Comparison of ENCODE assay signal across 2 cellular contexts in the genomic region with DNA sequence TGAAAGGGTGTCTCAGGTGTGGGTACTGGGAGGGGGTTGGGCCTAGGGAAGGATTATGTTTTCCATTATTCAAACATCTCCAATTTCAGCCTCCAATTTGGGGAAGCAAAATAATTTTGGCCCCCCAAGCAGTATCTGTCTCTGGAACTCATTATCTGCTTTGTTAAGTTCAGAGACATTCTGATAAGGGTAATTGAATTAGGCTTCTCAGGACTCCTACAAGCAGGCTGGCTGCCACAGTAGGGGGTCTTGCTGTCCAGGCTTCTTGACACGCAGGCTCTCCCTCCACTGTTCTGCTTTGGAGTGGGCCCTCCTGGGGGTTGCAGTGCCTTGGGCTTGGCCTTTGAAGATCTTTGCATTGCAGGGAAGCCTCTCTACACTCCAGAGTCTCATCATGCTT.
A peak's percentile ranks its signal among the peaks of the same experiment; 100 is the strongest.
TF ChIP-seq lines count a peak whose summit lies in the region.

No MANE protein-coding gene starts in this region.

TF ChIP-seq in HEK293, 187 proteins besides CTCF, POLR2A, EP300 and RAD21 (continued from another document and continues in another):
- TF ChIP-seq ZBTB6 (tag by site-specific recombination; IDR thresholded peaks at IDR 0.05) (no peak), ZFP37 (tag by site-specific recombination; IDR thresholded peaks at IDR 0.05) (no peak), ZNF654 (tag by site-specific recombination; IDR thresholded peaks at IDR 0.05; ENCODE audit: low read depth) (no peak), ZSCAN4 (tag by site-specific recombination; IDR thresholded peaks at IDR 0.05) (no peak), IKZF3 (tag by site-specific recombination; IDR thresholded peaks at IDR 0.05) (peak; percentile 43; the same call in 1 of the 2 replicates), KLF17 (tag by site-specific recombination; IDR thresholded peaks at IDR 0.05) (no peak), PRDM2 (tag by site-specific recombination; IDR thresholded peaks at IDR 0.05; ENCODE audit: borderline replicate concordance) (no peak), ZNF311 (tag by site-specific recombination; IDR thresholded peaks at IDR 0.05; ENCODE audit: borderline replicate concordance) (no peak), ZSCAN18 (tag by site-specific recombination; IDR thresholded peaks at IDR 0.05) (no peak)
- TF ChIP-seq, protein P1, sequence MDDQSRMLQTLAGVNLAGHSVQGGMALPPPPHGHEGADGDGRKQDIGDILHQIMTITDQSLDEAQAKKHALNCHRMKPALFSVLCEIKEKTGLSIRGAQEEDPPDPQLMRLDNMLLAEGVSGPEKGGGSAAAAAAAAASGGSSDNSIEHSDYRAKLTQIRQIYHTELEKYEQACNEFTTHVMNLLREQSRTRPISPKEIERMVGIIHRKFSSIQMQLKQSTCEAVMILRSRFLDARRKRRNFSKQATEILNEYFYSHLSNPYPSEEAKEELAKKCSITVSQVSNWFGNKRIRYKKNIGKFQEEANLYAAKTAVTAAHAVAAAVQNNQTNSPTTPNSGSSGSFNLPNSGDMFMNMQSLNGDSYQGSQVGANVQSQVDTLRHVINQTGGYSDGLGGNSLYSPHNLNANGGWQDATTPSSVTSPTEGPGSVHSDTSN (CRISPR knock-in tag; IDR thresholded peaks at IDR 0.05), result no peak

TF ChIP-seq in H1, 55 proteins besides CTCF, POLR2A, EP300 and RAD21 (continued from another document):
- TF ChIP-seq, protein P2, sequence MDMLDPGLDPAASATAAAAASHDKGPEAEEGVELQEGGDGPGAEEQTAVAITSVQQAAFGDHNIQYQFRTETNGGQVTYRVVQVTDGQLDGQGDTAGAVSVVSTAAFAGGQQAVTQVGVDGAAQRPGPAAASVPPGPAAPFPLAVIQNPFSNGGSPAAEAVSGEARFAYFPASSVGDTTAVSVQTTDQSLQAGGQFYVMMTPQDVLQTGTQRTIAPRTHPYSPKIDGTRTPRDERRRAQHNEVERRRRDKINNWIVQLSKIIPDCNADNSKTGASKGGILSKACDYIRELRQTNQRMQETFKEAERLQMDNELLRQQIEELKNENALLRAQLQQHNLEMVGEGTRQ (IDR thresholded peaks at IDR 0.05; ENCODE audit: low read length), result no peak
- TF ChIP-seq TEAD4 (IDR thresholded peaks at IDR 0.05; ENCODE audit: low read depth, low read length) (no peak), CBX8 (IDR thresholded peaks at IDR 0.05; ENCODE audit: borderline replicate concordance, low read depth, low read length) (no peak)
- TF ChIP-seq, protein P3, sequence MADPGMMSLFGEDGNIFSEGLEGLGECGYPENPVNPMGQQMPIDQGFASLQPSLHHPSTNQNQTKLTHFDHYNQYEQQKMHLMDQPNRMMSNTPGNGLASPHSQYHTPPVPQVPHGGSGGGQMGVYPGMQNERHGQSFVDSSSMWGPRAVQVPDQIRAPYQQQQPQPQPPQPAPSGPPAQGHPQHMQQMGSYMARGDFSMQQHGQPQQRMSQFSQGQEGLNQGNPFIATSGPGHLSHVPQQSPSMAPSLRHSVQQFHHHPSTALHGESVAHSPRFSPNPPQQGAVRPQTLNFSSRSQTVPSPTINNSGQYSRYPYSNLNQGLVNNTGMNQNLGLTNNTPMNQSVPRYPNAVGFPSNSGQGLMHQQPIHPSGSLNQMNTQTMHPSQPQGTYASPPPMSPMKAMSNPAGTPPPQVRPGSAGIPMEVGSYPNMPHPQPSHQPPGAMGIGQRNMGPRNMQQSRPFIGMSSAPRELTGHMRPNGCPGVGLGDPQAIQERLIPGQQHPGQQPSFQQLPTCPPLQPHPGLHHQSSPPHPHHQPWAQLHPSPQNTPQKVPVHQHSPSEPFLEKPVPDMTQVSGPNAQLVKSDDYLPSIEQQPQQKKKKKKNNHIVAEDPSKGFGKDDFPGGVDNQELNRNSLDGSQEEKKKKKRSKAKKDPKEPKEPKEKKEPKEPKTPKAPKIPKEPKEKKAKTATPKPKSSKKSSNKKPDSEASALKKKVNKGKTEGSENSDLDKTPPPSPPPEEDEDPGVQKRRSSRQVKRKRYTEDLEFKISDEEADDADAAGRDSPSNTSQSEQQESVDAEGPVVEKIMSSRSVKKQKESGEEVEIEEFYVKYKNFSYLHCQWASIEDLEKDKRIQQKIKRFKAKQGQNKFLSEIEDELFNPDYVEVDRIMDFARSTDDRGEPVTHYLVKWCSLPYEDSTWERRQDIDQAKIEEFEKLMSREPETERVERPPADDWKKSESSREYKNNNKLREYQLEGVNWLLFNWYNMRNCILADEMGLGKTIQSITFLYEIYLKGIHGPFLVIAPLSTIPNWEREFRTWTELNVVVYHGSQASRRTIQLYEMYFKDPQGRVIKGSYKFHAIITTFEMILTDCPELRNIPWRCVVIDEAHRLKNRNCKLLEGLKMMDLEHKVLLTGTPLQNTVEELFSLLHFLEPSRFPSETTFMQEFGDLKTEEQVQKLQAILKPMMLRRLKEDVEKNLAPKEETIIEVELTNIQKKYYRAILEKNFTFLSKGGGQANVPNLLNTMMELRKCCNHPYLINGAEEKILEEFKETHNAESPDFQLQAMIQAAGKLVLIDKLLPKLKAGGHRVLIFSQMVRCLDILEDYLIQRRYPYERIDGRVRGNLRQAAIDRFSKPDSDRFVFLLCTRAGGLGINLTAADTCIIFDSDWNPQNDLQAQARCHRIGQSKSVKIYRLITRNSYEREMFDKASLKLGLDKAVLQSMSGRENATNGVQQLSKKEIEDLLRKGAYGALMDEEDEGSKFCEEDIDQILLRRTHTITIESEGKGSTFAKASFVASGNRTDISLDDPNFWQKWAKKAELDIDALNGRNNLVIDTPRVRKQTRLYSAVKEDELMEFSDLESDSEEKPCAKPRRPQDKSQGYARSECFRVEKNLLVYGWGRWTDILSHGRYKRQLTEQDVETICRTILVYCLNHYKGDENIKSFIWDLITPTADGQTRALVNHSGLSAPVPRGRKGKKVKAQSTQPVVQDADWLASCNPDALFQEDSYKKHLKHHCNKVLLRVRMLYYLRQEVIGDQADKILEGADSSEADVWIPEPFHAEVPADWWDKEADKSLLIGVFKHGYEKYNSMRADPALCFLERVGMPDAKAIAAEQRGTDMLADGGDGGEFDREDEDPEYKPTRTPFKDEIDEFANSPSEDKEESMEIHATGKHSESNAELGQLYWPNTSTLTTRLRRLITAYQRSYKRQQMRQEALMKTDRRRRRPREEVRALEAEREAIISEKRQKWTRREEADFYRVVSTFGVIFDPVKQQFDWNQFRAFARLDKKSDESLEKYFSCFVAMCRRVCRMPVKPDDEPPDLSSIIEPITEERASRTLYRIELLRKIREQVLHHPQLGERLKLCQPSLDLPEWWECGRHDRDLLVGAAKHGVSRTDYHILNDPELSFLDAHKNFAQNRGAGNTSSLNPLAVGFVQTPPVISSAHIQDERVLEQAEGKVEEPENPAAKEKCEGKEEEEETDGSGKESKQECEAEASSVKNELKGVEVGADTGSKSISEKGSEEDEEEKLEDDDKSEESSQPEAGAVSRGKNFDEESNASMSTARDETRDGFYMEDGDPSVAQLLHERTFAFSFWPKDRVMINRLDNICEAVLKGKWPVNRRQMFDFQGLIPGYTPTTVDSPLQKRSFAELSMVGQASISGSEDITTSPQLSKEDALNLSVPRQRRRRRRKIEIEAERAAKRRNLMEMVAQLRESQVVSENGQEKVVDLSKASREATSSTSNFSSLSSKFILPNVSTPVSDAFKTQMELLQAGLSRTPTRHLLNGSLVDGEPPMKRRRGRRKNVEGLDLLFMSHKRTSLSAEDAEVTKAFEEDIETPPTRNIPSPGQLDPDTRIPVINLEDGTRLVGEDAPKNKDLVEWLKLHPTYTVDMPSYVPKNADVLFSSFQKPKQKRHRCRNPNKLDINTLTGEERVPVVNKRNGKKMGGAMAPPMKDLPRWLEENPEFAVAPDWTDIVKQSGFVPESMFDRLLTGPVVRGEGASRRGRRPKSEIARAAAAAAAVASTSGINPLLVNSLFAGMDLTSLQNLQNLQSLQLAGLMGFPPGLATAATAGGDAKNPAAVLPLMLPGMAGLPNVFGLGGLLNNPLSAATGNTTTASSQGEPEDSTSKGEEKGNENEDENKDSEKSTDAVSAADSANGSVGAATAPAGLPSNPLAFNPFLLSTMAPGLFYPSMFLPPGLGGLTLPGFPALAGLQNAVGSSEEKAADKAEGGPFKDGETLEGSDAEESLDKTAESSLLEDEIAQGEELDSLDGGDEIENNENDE (IDR thresholded peaks at IDR 0.05; ENCODE audit: insufficient replicate concordance, low read length), result no peak
TF ChIP-seq in H1: peak in this region for 0.
